In the genomic region with DNA sequence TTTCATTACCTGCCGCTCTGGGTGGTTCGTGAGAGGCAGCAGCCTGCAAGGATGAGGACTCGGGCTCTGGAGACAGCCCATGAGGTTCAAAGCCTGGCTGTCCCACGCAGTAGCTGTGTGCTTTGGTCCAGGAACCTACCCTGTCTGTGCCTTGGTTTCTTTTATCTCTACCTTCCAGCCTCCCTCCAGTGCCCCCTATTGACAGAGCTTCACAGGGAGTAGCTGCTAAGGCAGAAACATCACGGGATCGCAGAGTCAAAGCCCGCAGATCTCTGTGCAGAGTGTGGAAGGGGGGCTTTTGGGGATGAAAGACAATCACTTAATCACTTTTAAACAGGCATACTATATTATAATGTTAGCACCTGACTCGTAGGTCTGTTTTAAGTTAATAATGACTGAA, we compare ENCODE assay signal across 25 cellular contexts. TPM values are rescaled to one million over a fixed set of nuclear protein-coding genes. Genes with fewer than 3 reads are reported as not detected.
DNase-seq lines count a peak whose midpoint lies in the region; ATAC-seq, FAIRE-seq and TF ChIP-seq lines count a peak whose summit lies in the region.
"Had no signal": no experiment of that assay in that cellular context is flagged by ENCODE, and none has a peak within 500 bp of the region (broad histone marks: within the 10 kb centered on the region; RNA-seq: fewer than 3 reads in every experiment).

No MANE protein-coding gene starts in this region.

- DNase-seq in H1 (ENCODE audit: low read depth in 1 of 2, low spot score in 2 of 2) (no peak), midbrain (lab: John Stamatoyannopoulos, UW) (peak; percentile 4), GM19239 (ENCODE audit: insufficient read length, low spot score) (no peak), HK-2 (ENCODE audit: unreplicated experiment) (no peak), trophoblast cell (no peak)
- DNase-seq: 8988T; CD4-positive, CD25-positive, alpha-beta regulatory T cell; CD8-positive, alpha-beta memory T cell; COR-L47; DMS 273 treated with DMSO at 0.1 percent for 48 hours; DMS53; GM23248; H7; HFFc6; IMR-90 had no signal

- no peak overlapping the region for H2BK15ac ChIP-seq in H1 (ENCODE audit: low read length)

- H3K36me3 ChIP-seq in BLaER1 (peaks cover 100% of the 10 kb centered on the region), Loucy (ENCODE audit: insufficient read depth, low read length) (no peaks in the 10 kb centered on the region; the same call in 1 of the 2 replicates), H1 (ENCODE audit: control insufficient read depth in 2 of 4, insufficient read depth in 4 of 4, low read length in 3 of 4) (no peaks in the 10 kb centered on the region; a peak in 1 of 8 replicates), trophoblast cell (ENCODE audit: control insufficient read depth in 1 of 2, insufficient read depth in 2 of 2, low read length in 2 of 2) (peaks cover 4 to 12% of the 10 kb centered on the region in 2 experiments)

- no peak overlapping the region for H4K12ac ChIP-seq in trophoblast cell (ENCODE audit: low read depth, low read length)

- CTCF ChIA-PET in H1 (lab: Charles Lee; ENCODE audit: partially characterized antibody): interaction anchor here (1.4 kb wide), 1 partner anchor 9 kb away, joined by 4 read pairs; no protein-coding TSS in a partner anchor

- no peaks in the 10 kb centered on the region for H3K27me3 ChIP-seq in BLaER1
- H3K27me3 ChIP-seq in Loucy (ENCODE audit: insufficient read depth, low read length, poor library complexity, severe bottlenecking): no peaks in the 10 kb centered on the region
- H3K27me3 ChIP-seq in H1 (replicated peaks in 1 of 4; ENCODE audit: control insufficient read depth in 3 of 4, extremely low read depth in 1 of 4, insufficient read depth in 3 of 4, low read length in 3 of 4): no peaks in the 10 kb centered on the region
- H3K27me3 ChIP-seq in trophoblast cell (ENCODE audit: insufficient read depth, low read length): no peaks in the 10 kb centered on the region
- H3K27me3 ChIP-seq: BLaER1 treated with 17β-estradiol and CSF1 and Interleukin-3, amounts not matched to agents 10 nM and 100 nM had no signal

- no peaks in the 10 kb centered on the region; the same call in 1 of the 2 replicates for H4K20me1 ChIP-seq in BLaER1
- peaks cover 4% of the 10 kb centered on the region for H4K20me1 ChIP-seq in Loucy (ENCODE audit: insufficient read depth, low read length, poor library complexity, severe bottlenecking)
- H4K20me1 ChIP-seq in H1 (replicated peaks in 1 of 2; ENCODE audit: control insufficient read depth in 1 of 2, insufficient read depth in 2 of 2, low read length in 2 of 2): no peaks in the 10 kb centered on the region

- H3K79me2 ChIP-seq in Loucy (ENCODE audit: insufficient read depth, low read length) (peaks cover 27% of the 10 kb centered on the region; the same call in 1 of the 2 replicates), H1 (ENCODE audit: control insufficient read depth in 1 of 2, insufficient read depth in 2 of 2, low read length in 2 of 2) (peaks cover 4 to 20% of the 10 kb centered on the region in 2 experiments; a peak in 3 of 4 replicates), trophoblast cell (ENCODE audit: control insufficient read depth, insufficient read depth, low read length, poor library complexity) (no peaks in the 10 kb centered on the region)

- no peaks in the 10 kb centered on the region for H3F3A ChIP-seq in Loucy (ENCODE audit: low read depth)

- no peak overlapping the region for H3K27ac ChIP-seq in BLaER1
- no peak overlapping the region for H3K27ac ChIP-seq in H1 (ENCODE audit: low read depth, low read length)
- H3K27ac ChIP-seq in trophoblast cell (ENCODE audit: low read depth, low read length): no peak overlapping the region
- H3K27ac ChIP-seq: BLaER1 treated with 17β-estradiol and CSF1 and Interleukin-3, amounts not matched to agents 10 nM and 100 nM; GM23248; HL-60 had no signal

- no peak overlapping the region for H4K8ac ChIP-seq in H1 (ENCODE audit: extremely low read depth, insufficient read depth, low read length)
- H4K8ac ChIP-seq in trophoblast cell (ENCODE audit: low read depth, low read length): no peak overlapping the region

- POLR2A ChIA-PET in H1 (lab: Charles Lee; ENCODE audit: partially characterized antibody): no interaction called here

- H2AFZ ChIP-seq in Loucy (ENCODE audit: low read length) (no peak overlapping the region), H1 (ENCODE audit: low read length) (no peak overlapping the region), trophoblast cell (ENCODE audit: insufficient read depth, low read length, poor library complexity) (no peak overlapping the region)
- H2AFZ ChIP-seq: GM23248 had no signal

- H3K9me2 ChIP-seq in Loucy (replicated peaks; ENCODE audit: low read depth, low read length): no peaks in the 10 kb centered on the region

- no peak overlapping the region for H3K9ac ChIP-seq in BLaER1
- H3K9ac ChIP-seq in Loucy (ENCODE audit: low read depth, low read length, poor library complexity, severe bottlenecking): no peak overlapping the region
- H3K9ac ChIP-seq in H1 (replicated peaks in 1 of 4; ENCODE audit: extremely low read depth in 1 of 4, low read depth in 3 of 4, low read length in 3 of 4): no peak overlapping the region
- H3K9ac ChIP-seq in trophoblast cell (ENCODE audit: low read length): no peak overlapping the region
- H3K9ac ChIP-seq: BLaER1 treated with 17β-estradiol and CSF1 and Interleukin-3, amounts not matched to agents 10 nM and 100 nM; GM23248 had no signal

- H3K18ac ChIP-seq in H1 (ENCODE audit: extremely low read depth, low read length) (no peak overlapping the region), trophoblast cell (ENCODE audit: low read length) (no peak overlapping the region)

- no peak overlapping the region for H2BK12ac ChIP-seq in H1 (ENCODE audit: low read depth, low read length)
- H2BK12ac ChIP-seq in trophoblast cell (ENCODE audit: low read length): no peak overlapping the region

- 86% methylated on average over 8 of the region's 8 CpGs; no CpG with 5 or more reads in 1 of the 2 experiments for WGBS in H1 (ENCODE audit: extremely low coverage in 1 of 2, insufficient coverage in 1 of 2, insufficient read length in 1 of 2, insufficient replicate concordance in 2 of 2, low coverage in 1 of 2, low lambda C conversion rate in 2 of 2, missing lambda C conversion rate in 1 of 2), 2 experiments
- no CpG with 5 or more reads among the region's 8 CpGs for WGBS in trophoblast cell (ENCODE audit: extremely low coverage, insufficient coverage, insufficient read length)

- no peak overlapping the region for H2BK20ac ChIP-seq in H1 (ENCODE audit: low read length)

- H3K23ac ChIP-seq in H1 (ENCODE audit: insufficient read length): no peak overlapping the region
- no peak overlapping the region for H3K23ac ChIP-seq in trophoblast cell (ENCODE audit: low read length)

- H4K91ac ChIP-seq in H1 (replicated peaks; ENCODE audit: insufficient read length, low read length) (no peak overlapping the region), trophoblast cell (ENCODE audit: low read depth, low read length) (no peak overlapping the region)

- H2AK5ac ChIP-seq in H1 (ENCODE audit: low read depth, low read length) (no peak overlapping the region), trophoblast cell (ENCODE audit: low read length) (no peak overlapping the region)

- FAIRE-seq in H1 (lab: Jason Lieb, UNC) (no peak), GM19239 (lab: Jason Lieb, UNC) (no peak)
- FAIRE-seq: G401.6, GM12891, K562 had no signal

- TF ChIP-seq POLR2A in H1 (IDR thresholded peaks at IDR 0.05; ENCODE audit: control extremely low read depth in 1 of 2, low read depth in 2 of 2, low read length in 2 of 2): no peak

- TF ChIP-seq EP300 in H1 (IDR thresholded peaks at IDR 0.05; ENCODE audit: borderline replicate concordance in 1 of 2, low read depth in 2 of 2, low read length in 2 of 2): no peak

- H3K4me2 ChIP-seq in BLaER1 (no peak overlapping the region), Loucy (ENCODE audit: low read depth, low read length, poor library complexity, severe bottlenecking) (no peak overlapping the region), H1 (ENCODE audit: insufficient read depth in 1 of 2, low read depth in 2 of 2, low read length in 2 of 2) (no peak overlapping the region), trophoblast cell (ENCODE audit: low read length) (no peak overlapping the region)
- H3K4me2 ChIP-seq: BLaER1 treated with 17β-estradiol and CSF1 and Interleukin-3, amounts not matched to agents 10 nM and 100 nM had no signal

- H3K4ac ChIP-seq in H1 (replicated peaks; ENCODE audit: insufficient read length, low read depth, low read length) (no peak overlapping the region), trophoblast cell (ENCODE audit: low read depth, low read length) (no peak overlapping the region)

- H2BK5ac ChIP-seq in H1 (ENCODE audit: low read depth, low read length): no peak overlapping the region
- no peak overlapping the region for H2BK5ac ChIP-seq in trophoblast cell (ENCODE audit: low read depth, low read length, poor library complexity)

- TF ChIP-seq RAD21 in H1 (IDR thresholded peaks at IDR 0.05 in 1 of 2, conservative IDR thresholded peaks at IDR 0.05 in 1 of 2; ENCODE audit: low read depth in 2 of 2, low read length in 2 of 2): 0 out of 4 replicates have a peak, but pooled peaks of 1 of the 2 experiments have one; percentile 6

- H3K23me2 ChIP-seq in H1 (ENCODE audit: low read depth, low read length): no peaks in the 10 kb centered on the region

- no peak overlapping the region for H4K5ac ChIP-seq in H1 (ENCODE audit: insufficient read length, low read depth, low read length)

- ATAC-seq in HG02973 (IDR thresholded peaks at IDR 0.05; ENCODE audit: unreplicated experiment): no peak
- ATAC-seq: HCT116, K562 had no signal

- H3K14ac ChIP-seq in H1 (ENCODE audit: insufficient read length): no peak overlapping the region
- H3K14ac ChIP-seq in trophoblast cell (ENCODE audit: low read length): no peak overlapping the region

- H3K4me1 ChIP-seq in BLaER1 (no peaks in the 10 kb centered on the region), Loucy (ENCODE audit: insufficient read depth, low read length, poor library complexity, severe bottlenecking) (no peaks in the 10 kb centered on the region), H1 (replicated peaks in 1 of 4; ENCODE audit: control insufficient read depth in 3 of 4, insufficient read depth in 4 of 4, low read length in 3 of 4) (no peaks in the 10 kb centered on the region; a peak in 1 of 7 replicates), trophoblast cell (ENCODE audit: control insufficient read depth in 1 of 2, insufficient read depth in 2 of 2, low read length in 2 of 2) (no peaks in the 10 kb centered on the region)
- H3K4me1 ChIP-seq: BLaER1 treated with 17β-estradiol and CSF1 and Interleukin-3, amounts not matched to agents 10 nM and 100 nM had no signal

- H3K4me3 ChIP-seq in BLaER1: peak overlapping the region; percentile 16; the same call in 1 of the 2 replicates
- no peak overlapping the region for H3K4me3 ChIP-seq in Loucy (ENCODE audit: low read length, poor library complexity, severe bottlenecking)
- H3K4me3 ChIP-seq in H1 (ENCODE audit: extremely low read depth in 1 of 4, insufficient read depth in 2 of 4, low read depth in 3 of 4, low read length in 4 of 4): no peak overlapping the region
- no peak overlapping the region for H3K4me3 ChIP-seq in trophoblast cell (ENCODE audit: low read depth, low read length)
- H3K4me3 ChIP-seq: GM23248, K562 had no signal

- H3K79me1 ChIP-seq in H1 (ENCODE audit: low read depth, low read length): peaks cover 2% of the 10 kb centered on the region; the same call in 1 of the 2 replicates
- no peaks in the 10 kb centered on the region for H3K79me1 ChIP-seq in trophoblast cell (ENCODE audit: low read length)

- TF ChIP-seq CTCF in Loucy (conservative IDR thresholded peaks at IDR 0.05; ENCODE audit: low read length) (0 out of 2 replicates have a peak, but pooled peaks have one; percentile 28), H1 (IDR thresholded peaks at IDR 0.05; ENCODE audit: control extremely low read depth in 1 of 3, insufficient read depth in 1 of 3, low read depth in 1 of 3, low read length in 3 of 3) (peak in 2 of 3 experiments; percentile 19 to 49; a peak in 2 of 4 replicates)

- H3K56ac ChIP-seq in H1 (replicated peaks; ENCODE audit: insufficient read length, low read depth, low read length): no peak overlapping the region

- H3K9me3 ChIP-seq in BLaER1 (peaks cover 99% of the 10 kb centered on the region), Loucy (ENCODE audit: insufficient read depth, low read depth, low read length) (no peaks in the 10 kb centered on the region), H1 (ENCODE audit: insufficient read depth in 2 of 2, low read depth in 1 of 2, low read length in 1 of 2) (peaks cover 20 to 40% of the 10 kb centered on the region in 2 experiments), trophoblast cell (ENCODE audit: insufficient read depth, low read depth, low read length) (peaks cover 6% of the 10 kb centered on the region)

- H2BK120ac ChIP-seq in H1 (replicated peaks; ENCODE audit: low read depth, low read length) (no peak overlapping the region), trophoblast cell (ENCODE audit: insufficient read depth, low read length, poor library complexity) (no peak overlapping the region)

RNA-seq across cellular contexts. Expression of gene ZNF71, which starts 16.2 kb away (rescaled TPM):
- total RNA-seq in H1 (2021; fragmentation: NEBNext Ultra II Directional; extraction: Animal tissue kit (Norgen Biotek cat#: 25700)): 8.1 and 8.2 TPM in 2 replicates
- polyA plus RNA-seq in H1 (2011; rRNA removed): 12.4 and 13.4 TPM in 2 replicates
- 10.4 TPM for polyA plus RNA-seq in H1 (2011; cell fraction: cytosol; rRNA removed)
- 8.8 TPM for polyA plus RNA-seq in H1 (2011; cell fraction: nucleus; rRNA removed)
- 5.6 to 9.2 TPM (median 8.5 TPM) in 4 replicates for polyA plus RNA-seq in H1 (2012, experiment 1 of 2)
- polyA plus RNA-seq in H1 (2012, experiment 2 of 2): 7.9 TPM
- polyA plus RNA-seq in H1 (2013, experiment 1 of 2): 6.5 TPM
- polyA plus RNA-seq in H1 (2013, experiment 2 of 2): 6.7 TPM
- 9.4 and 9.7 TPM in 2 replicates for polyA minus RNA-seq in H1 (2011; rRNA and poly(A)+ RNA removed)
- 7.0 TPM for polyA minus RNA-seq in H1 (2011; cell fraction: cytosol; rRNA and poly(A)+ RNA removed)
- 16.4 TPM for polyA minus RNA-seq in H1 (2011; cell fraction: nucleus; rRNA and poly(A)+ RNA removed)
- 5.9 and 6.4 TPM in 2 replicates for polyA plus RNA-seq in trophoblast cell (2013)

RNA-seq across cellular contexts. Expression of gene SMIM17, which starts 31.7 kb away (rescaled TPM):
- not detected in 2 replicates for total RNA-seq in H1 (2021; fragmentation: NEBNext Ultra II Directional; extraction: Animal tissue kit (Norgen Biotek cat#: 25700))
- polyA plus RNA-seq in H1 (2011; rRNA removed): 0.06 TPM in 1 of 2 replicates, not detected in the other
- 0.13 TPM for polyA plus RNA-seq in H1 (2011; cell fraction: cytosol; rRNA removed)
- not detected for polyA plus RNA-seq in H1 (2011; cell fraction: nucleus; rRNA removed)
- polyA plus RNA-seq in H1 (2012, experiment 1 of 2): not detected in 4 replicates
- not detected for polyA plus RNA-seq in H1 (2012, experiment 2 of 2)
- polyA plus RNA-seq in H1 (2013, experiment 1 of 2): 0.18 TPM
- 0.09 TPM for polyA plus RNA-seq in H1 (2013, experiment 2 of 2)
- not detected in 2 replicates for polyA minus RNA-seq in H1 (2011; rRNA and poly(A)+ RNA removed)
- polyA minus RNA-seq in H1 (2011; cell fraction: cytosol; rRNA and poly(A)+ RNA removed): not detected
- not detected for polyA minus RNA-seq in H1 (2011; cell fraction: nucleus; rRNA and poly(A)+ RNA removed)
- 0.07 and 0.18 TPM in 2 replicates for polyA plus RNA-seq in trophoblast cell (2013)
- total RNA-seq: CD4-positive, CD25-positive, alpha-beta regulatory T cell; CD8-positive, alpha-beta memory T cell; H7; HT1080; IMR-90; K562 had no signal
- polyA plus RNA-seq: CD8-positive, alpha-beta memory T cell; GM23248; IMR-90; K562 had no signal

RNA-seq across cellular contexts. Expression of gene ZNF470, which starts 44.0 kb away (rescaled TPM):
- total RNA-seq in H1 (2021; fragmentation: NEBNext Ultra II Directional; extraction: Animal tissue kit (Norgen Biotek cat#: 25700)): 6.8 and 8.8 TPM in 2 replicates
- 1.9 and 2.0 TPM in 2 replicates for polyA plus RNA-seq in H1 (2011; rRNA removed)
- 2.8 TPM for polyA plus RNA-seq in H1 (2011; cell fraction: cytosol; rRNA removed)
- polyA plus RNA-seq in H1 (2011; cell fraction: nucleus; rRNA removed): 6.7 TPM
- polyA plus RNA-seq in H1 (2012, experiment 1 of 2): 4.8 to 7.2 TPM (median 6.1 TPM) in 4 replicates
- polyA plus RNA-seq in H1 (2012, experiment 2 of 2): 0.49 TPM
- 7.4 TPM for polyA plus RNA-seq in H1 (2013, experiment 1 of 2)
- polyA plus RNA-seq in H1 (2013, experiment 2 of 2): 6.4 TPM
- polyA minus RNA-seq in H1 (2011; rRNA and poly(A)+ RNA removed): 3.8 and 6.8 TPM in 2 replicates
- polyA minus RNA-seq in H1 (2011; cell fraction: cytosol; rRNA and poly(A)+ RNA removed): 2.9 TPM
- polyA minus RNA-seq in H1 (2011; cell fraction: nucleus; rRNA and poly(A)+ RNA removed): 13.6 TPM
- polyA plus RNA-seq in trophoblast cell (2013): 2.1 and 2.7 TPM in 2 replicates
- total RNA-seq: K562 had no signal
